ENCODE assay signal across 9 cellular contexts in genomic region chr1:212700597-212700891, GRCh38. TPM values are rescaled to one million over a fixed set of nuclear protein-coding genes. Genes with fewer than 3 reads are reported as not detected.
DNase-seq lines count a peak whose midpoint lies in the region; ATAC-seq, FAIRE-seq and TF ChIP-seq lines count a peak whose summit lies in the region.
"Had no signal": no experiment of that assay in that cellular context is flagged by ENCODE, and none has a peak within 500 bp of the region (broad histone marks: within the 10 kb centered on the region; RNA-seq: fewer than 3 reads in every experiment).

No MANE protein-coding gene starts in this region.

- no peaks in the 10 kb centered on the region for H4K20me1 ChIP-seq in OCI-LY7 (ENCODE audit: insufficient read depth, low read length)

- CTCF ChIA-PET in OCI-LY7 (lab: Charles Lee; ENCODE audit: unreplicated experiment): no interaction called here

- POLR2A ChIA-PET in OCI-LY7 (lab: Charles Lee): interaction anchor here (0.9 to 1.4 kb wide), 2 partner anchors 22 to 90 kb away, joined by 3 to 5 read pairs; no protein-coding TSS in a partner anchor

- TF ChIP-seq CTCF in GM12875 (IDR thresholded peaks at IDR 0.05; ENCODE audit: borderline replicate concordance, insufficient read depth, low read depth, low read length) (no peak), OCI-LY7 (conservative IDR thresholded peaks at IDR 0.05; ENCODE audit: low read length) (no peak), esophagus muscularis mucosa (IDR thresholded peaks at IDR 0.05) (no peak), parathyroid adenoma (IDR thresholded peaks at IDR 0.05) (no peak)

- H3K79me2 ChIP-seq in OCI-LY7 (ENCODE audit: insufficient read depth, low read depth, low read length) (no peaks in the 10 kb centered on the region), parathyroid adenoma (no peaks in the 10 kb centered on the region)

- H3K4me3 ChIP-seq in GM12875 (ENCODE audit: low read depth, low read length): peak overlapping the region; percentile 80
- peak overlapping the region; percentile 68 for H3K4me3 ChIP-seq in OCI-LY7 (ENCODE audit: low read depth, low read length, poor library complexity, severe bottlenecking)
- H3K4me3 ChIP-seq in esophagus muscularis mucosa: peak overlapping the region; percentile 64 to 82 (median 67)
- peak overlapping the region; percentile 47 for H3K4me3 ChIP-seq in parathyroid adenoma (ENCODE audit: low read depth, low read length)

- H3K9me2 ChIP-seq in OCI-LY7 (ENCODE audit: insufficient read depth, low read length): no peaks in the 10 kb centered on the region

- no peak for TF ChIP-seq POLR2A in esophagus muscularis mucosa (IDR thresholded peaks at IDR 0.05; ENCODE audit: low read depth)
- no peak for TF ChIP-seq POLR2A in GM12891 (IDR thresholded peaks at IDR 0.05; ENCODE audit: low read depth, low read length)

- no TSS peak for BruUV-seq in OCI-LY7 (replicated peaks; lab: Mats Ljungman, UMichigan)

- H2AFZ ChIP-seq in OCI-LY7 (ENCODE audit: low read length) (peak overlapping the region; percentile 70; the same call in 1 of the 2 replicates), parathyroid adenoma (peak overlapping the region; percentile 76)

- FAIRE-seq in GM12891 (lab: Jason Lieb, UNC): no peak

- TF ChIP-seq EP300 in esophagus muscularis mucosa (IDR thresholded peaks at IDR 0.05): no peak

- intact Hi-C loops in OCI-LY7 (cut with micrococcal nuclease; ENCODE audit: unreplicated experiment): loop anchor here (2.0 kb wide), 1 partner anchor 54 kb away; no protein-coding TSS in a partner anchor
- intact Hi-C loops in esophagus muscularis mucosa (cut with DNase I): no loop called here

- DNase-seq in OCI-LY7 (ENCODE audit: low spot score) (no peak), esophagus muscularis mucosa (ENCODE audit: extremely low spot score) (no peak), SIG-M5 (lab: John Stamatoyannopoulos, UW) (no peak), T1000 (lab: John Stamatoyannopoulos, UW) (no peak), GM12891 (ENCODE audit: insufficient read length, low spot score) (no peak)

- no peaks in the 10 kb centered on the region for H3K9me3 ChIP-seq in OCI-LY7 (ENCODE audit: low read length)
- no peaks in the 10 kb centered on the region for H3K9me3 ChIP-seq in esophagus muscularis mucosa
- H3K9me3 ChIP-seq in parathyroid adenoma (ENCODE audit: control insufficient read depth, low read length): no peaks in the 10 kb centered on the region

- H3K27ac ChIP-seq in OCI-LY7 (ENCODE audit: low read depth, low read length, poor library complexity, severe bottlenecking): no peak overlapping the region
- peak overlapping the region; percentile 68 to 82 (median 78) for H3K27ac ChIP-seq in esophagus muscularis mucosa (replicated peaks in 1 of 4)
- peak overlapping the region; percentile 54 for H3K27ac ChIP-seq in parathyroid adenoma
- H3K27ac ChIP-seq: KMS-11 had no signal

- WGBS in esophagus muscularis mucosa: 1% methylated on average over 10 of the region's 16 CpGs

- H3K36me3 ChIP-seq in OCI-LY7 (ENCODE audit: insufficient read depth, low read length) (no peaks in the 10 kb centered on the region), esophagus muscularis mucosa (no peaks in the 10 kb centered on the region), parathyroid adenoma (ENCODE audit: control insufficient read depth, insufficient read depth, low read length) (no peaks in the 10 kb centered on the region)

- H3K9ac ChIP-seq in parathyroid adenoma: no peak overlapping the region
- H3K9ac ChIP-seq: KMS-11 had no signal

- H3K4me1 ChIP-seq in OCI-LY7 (ENCODE audit: insufficient read depth, low read length, poor library complexity, severe bottlenecking) (peaks cover 33% of the 10 kb centered on the region), esophagus muscularis mucosa (peaks cover 26 to 36% (median 31%) of the 10 kb centered on the region in 4 donors), parathyroid adenoma (no peaks in the 10 kb centered on the region)

- peak overlapping the region; percentile 61 for H3K4me2 ChIP-seq in OCI-LY7 (ENCODE audit: low read length)
- H3K4me2 ChIP-seq in parathyroid adenoma (ENCODE audit: low read length): peak overlapping the region; percentile 79

- H3K27me3 ChIP-seq in esophagus muscularis mucosa: no peaks in the 10 kb centered on the region
- no peaks in the 10 kb centered on the region for H3K27me3 ChIP-seq in parathyroid adenoma (ENCODE audit: control insufficient read depth, insufficient read depth, low read length)

- ATAC-seq in HG02588 (IDR thresholded peaks at IDR 0.05; ENCODE audit: unreplicated experiment): no peak

TF ChIP-seq in GM12891, 5 proteins besides CTCF, POLR2A, EP300 and RAD21:
- TF ChIP-seq TAF1 (IDR thresholded peaks at IDR 0.05; ENCODE audit: low read depth, low read length): no peak
- no peak for TF ChIP-seq SPI1 (IDR thresholded peaks at IDR 0.05; ENCODE audit: low read depth, low read length)
- TF ChIP-seq PAX5 (IDR thresholded peaks at IDR 0.05; ENCODE audit: insufficient read depth, low read length, severe bottlenecking): no peak
- no peak for TF ChIP-seq POLR2AphosphoS5 (IDR thresholded peaks at IDR 0.05; ENCODE audit: low read depth, low read length)
- no peak for TF ChIP-seq POU2F2 (IDR thresholded peaks at IDR 0.05; ENCODE audit: low read depth, low read length)

RNA-seq across cellular contexts. Expression of gene BATF3, which starts 0.9 kb away (rescaled TPM):
- total RNA-seq in OCI-LY7 (2014; rRNA removed; shearing (Covaris generic)): 2.1 and 2.3 TPM in 2 replicates
- total RNA-seq in OCI-LY7 (2022): 3.1 and 4.2 TPM in 2 replicates
- total RNA-seq in esophagus muscularis mucosa: 1 to 10 TPM; 2.1 to 8.1 (median 5.9) TPM
- 20.3 TPM for polyA plus RNA-seq in GM12891 (2012; ENCODE audit: low read depth, missing spikeins)
